21 cellular contexts compared by ENCODE assay signal in genomic region chr1:93925206-93925605, GRCh38.
"Had no signal": no experiment of that assay in that cellular context is flagged by ENCODE, and none has a peak within 500 bp of the region (broad histone marks: within the 10 kb centered on the region; RNA-seq: fewer than 3 reads in every experiment).

No MANE protein-coding gene starts in this region.

- H3K36me3 ChIP-seq: SJSA1 had no signal

- ATAC-seq: HepG2 had no signal

- DNase-seq: IMR-90, Kasumi-1, MM.1S, NCI-H1105, NCI-H1436 treated with DMSO at 0.1 percent for 48 hours, NCI-H1694 treated with DMSO at 0.1 percent for 48 hours, NCI-H1930, NCI-H2081, NCI-H2107, NCI-H226, NCI-H446, NCI-H510A, NCI-H524 treated with DMSO at 0.1 percent for 48 hours, NCI-H69, Right ventricle myocardium superior, RPMI8226, SIG-M5 had no signal

- H3K9me3 ChIP-seq: SJSA1 had no signal

- H3K4me1 ChIP-seq: SJSA1 had no signal

- H3K4me2 ChIP-seq: KMS-11 had no signal

- H3K4me3 ChIP-seq: SJSA1, SK-N-MC had no signal

- H3K27ac ChIP-seq: KMS-11, SJSA1, SK-N-MC had no signal

- H3K27me3 ChIP-seq: SJSA1 had no signal
